16 cellular contexts compared by ENCODE assay signal in the genomic region with DNA sequence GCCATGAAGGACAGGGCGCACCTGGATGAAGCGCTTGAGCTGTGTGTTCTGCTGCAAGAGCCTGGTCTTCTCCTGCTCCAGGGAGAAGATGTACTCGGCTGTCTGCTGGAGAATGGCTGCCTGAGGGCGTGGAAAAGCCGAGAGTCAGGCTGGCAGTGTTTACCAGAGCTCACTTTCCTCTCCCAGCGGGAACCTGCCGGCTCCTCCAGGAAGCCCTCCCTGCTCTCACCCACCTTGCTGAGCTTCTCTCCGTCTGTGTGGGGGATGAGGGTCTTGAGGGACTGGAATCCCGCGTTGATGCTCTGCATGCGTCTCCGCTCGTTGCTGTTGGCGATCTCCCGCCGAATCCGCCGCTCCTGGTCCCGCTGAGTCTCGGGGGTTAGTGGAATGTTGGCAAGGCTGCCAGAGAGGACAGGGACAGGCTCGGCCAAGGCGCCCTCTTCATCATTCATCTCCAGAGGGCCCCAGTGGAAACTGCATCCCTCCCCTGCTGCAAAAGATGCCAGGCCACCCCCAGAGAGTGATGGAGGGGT. TPM values are rescaled to one million over a fixed set of nuclear protein-coding genes. Genes with fewer than 3 reads are reported as not detected.
DNase-seq lines count a peak whose midpoint lies in the region; ATAC-seq and TF ChIP-seq lines count a peak whose summit lies in the region.
"Had no signal": no experiment of that assay in that cellular context is flagged by ENCODE, and none has a peak within 500 bp of the region (broad histone marks: within the 10 kb centered on the region; RNA-seq: fewer than 3 reads in every experiment).

No MANE protein-coding gene starts in this region.

- no peak overlapping the region for H3K4me3 Mint-ChIP-seq in neural progenitor cell
- H3K4me3 Mint-ChIP-seq in mesothelial cell of epicardium, result no peak overlapping the region
- H3K4me3 Mint-ChIP-seq: CD14-positive monocyte; CD8-positive, alpha-beta T cell; IgD-negative memory B cell had no signal

- peak overlapping the region; percentile 74 for H3K27ac Mint-ChIP-seq in neural progenitor cell
- no peak overlapping the region for H3K27ac Mint-ChIP-seq in mesothelial cell of epicardium
- H3K27ac Mint-ChIP-seq: CD8-positive, alpha-beta T cell had no signal

- H3F3A ChIP-seq in neural progenitor cell (ENCODE audit: low read depth), result peaks cover 31% of the 10 kb centered on the region

- peak in 2 of 3 donors; percentile 37 to 62 for DNase-seq in right cardiac atrium
- no peak for DNase-seq in left cardiac atrium
- no peak for DNase-seq in RWPE1 (ENCODE audit: low spot score)
- DNase-seq in neural progenitor cell (ENCODE audit: low spot score), result no peak
- no peak for DNase-seq in DMS53 (lab: John Stamatoyannopoulos, UW)
- DNase-seq in mesothelial cell of epicardium (ENCODE audit: low spot score in 2 of 2, unreplicated experiment in 2 of 2), result no peak
- DNase-seq in NCI-H2227 treated with DMSO at 0.1 percent for 48 hours (lab: John Stamatoyannopoulos, UW), result no peak
- DNase-seq: COR-L47, DMS153, GF-D8 had no signal

- H3K79me2 ChIP-seq in neural progenitor cell (ENCODE audit: low read depth), result peaks cover 57% of the 10 kb centered on the region

- H3K9me3 ChIP-seq in right cardiac atrium (ENCODE audit: control insufficient read depth, low read length) (no peaks in the 10 kb centered on the region), neural progenitor cell (ENCODE audit: low read depth) (no peaks in the 10 kb centered on the region)

- H3K36me3 Mint-ChIP-seq in neural progenitor cell, result peaks cover 12% of the 10 kb centered on the region
- peaks cover 17% of the 10 kb centered on the region for H3K36me3 Mint-ChIP-seq in mesothelial cell of epicardium

- CTCF ChIA-PET in RWPE1 (lab: Yijun Ruan, JAX), result interaction anchor here (0.6 to 1.6 kb wide), 8 partner anchors 9 to 1553 kb away, joined by 3 to 5 read pairs (median 4); a partner anchor contains a TSS

- H4K20me1 ChIP-seq in neural progenitor cell (ENCODE audit: low read depth), result peaks cover 67% of the 10 kb centered on the region

- POLR2A ChIA-PET in RWPE1 (lab: Yijun Ruan, JAX; ENCODE audit: low non-redundant PET), result no interaction called here

- H3K4me3 ChIP-seq in right cardiac atrium (ENCODE audit: low read length), result no peak overlapping the region
- H3K4me3 ChIP-seq in neural progenitor cell, result no peak overlapping the region

- H2AFZ ChIP-seq in neural progenitor cell (replicated peaks), result no peak overlapping the region

- H3K4me1 ChIP-seq in right cardiac atrium (ENCODE audit: control insufficient read depth, insufficient read depth, low read length), result no peaks in the 10 kb centered on the region
- no peaks in the 10 kb centered on the region for H3K4me1 ChIP-seq in neural progenitor cell

- TF ChIP-seq CTCF in RWPE1 (conservative IDR thresholded peaks at IDR 0.05; ENCODE audit: low read depth), result no peak
- no peak for TF ChIP-seq CTCF in neural progenitor cell (IDR thresholded peaks at IDR 0.05)
- TF ChIP-seq CTCF in mesothelial cell of epicardium (IDR thresholded peaks at IDR 0.05; ENCODE audit: unreplicated experiment), result no peak

- peaks cover 5% of the 10 kb centered on the region for H3K27me3 Mint-ChIP-seq in neural progenitor cell (ENCODE audit: insufficient read depth, low read depth)
- no peaks in the 10 kb centered on the region for H3K27me3 Mint-ChIP-seq in mesothelial cell of epicardium (ENCODE audit: low read depth)
- H3K27me3 Mint-ChIP-seq: IgD-negative memory B cell had no signal

- H3K27me3 ChIP-seq in right cardiac atrium (ENCODE audit: control insufficient read depth, insufficient read depth), result no peaks in the 10 kb centered on the region
- H3K27me3 ChIP-seq in neural progenitor cell, result no peaks in the 10 kb centered on the region

- H3K9ac ChIP-seq in neural progenitor cell, result no peak overlapping the region

- WGBS in right cardiac atrium, result 94% methylated on average over 22 of the region's 22 CpGs

- H3K27ac ChIP-seq in right cardiac atrium (ENCODE audit: low read length), result no peak overlapping the region
- peak overlapping the region; percentile 59; the same call in 1 of the 2 replicates for H3K27ac ChIP-seq in RWPE1
- H3K27ac ChIP-seq in neural progenitor cell, result no peak overlapping the region

- H3K4me2 ChIP-seq in neural progenitor cell, result no peak overlapping the region

- no peak for ATAC-seq in right cardiac atrium
- no peak for ATAC-seq in left cardiac atrium

- H3K9me3 Mint-ChIP-seq in neural progenitor cell (no peaks in the 10 kb centered on the region), mesothelial cell of epicardium (no peaks in the 10 kb centered on the region)
- H3K9me3 Mint-ChIP-seq: CD8-positive, alpha-beta T cell; IgD-negative memory B cell had no signal

- H3K4me1 Mint-ChIP-seq in neural progenitor cell, result peaks cover 14% of the 10 kb centered on the region
- peaks cover 12% of the 10 kb centered on the region for H3K4me1 Mint-ChIP-seq in mesothelial cell of epicardium
- H3K4me1 Mint-ChIP-seq: IgD-negative memory B cell had no signal

- peaks cover 3% of the 10 kb centered on the region for H3K36me3 ChIP-seq in neural progenitor cell

- intact Hi-C loops in right cardiac atrium (cut with DNase I) (no loop called here), left cardiac atrium (cut with DNase I) (loop anchor here in 1 of 2 donors (10.0 kb wide), 2 partner anchors 142 to 278 kb away; no protein-coding TSS in a partner anchor)

RNA-seq across cellular contexts. Expression of a gene that starts 10.5 kb away (rescaled TPM):
- 1 to 10 TPM; 2.3 to 4.2 (median 3.5) TPM for total RNA-seq in right cardiac atrium
- polyA plus RNA-seq in right cardiac atrium, result 2.1 TPM
- total RNA-seq in left cardiac atrium, result 1 to 10 TPM; 3.7 to 4.2 TPM
- total RNA-seq in neural progenitor cell (ENCODE audit: low replicate concordance), result 19.8 and 24.8 TPM in 2 replicates
- 28.8 to 33.7 TPM (median 29.5 TPM) in 3 replicates for total RNA-seq in mesothelial cell of epicardium

RNA-seq across cellular contexts. Expression of a gene that starts 20.5 kb away (rescaled TPM):
- 100 to 1,000 TPM; 338 to 395 (median 359) TPM for total RNA-seq in right cardiac atrium
- 255 TPM for polyA plus RNA-seq in right cardiac atrium
- total RNA-seq in left cardiac atrium, result 100 to 1,000 TPM; 302 to 359 TPM
- 0.06 and 0.22 TPM in 2 replicates for total RNA-seq in neural progenitor cell (ENCODE audit: low replicate concordance)
- total RNA-seq in mesothelial cell of epicardium, result 1.7 to 1.8 TPM (median 1.8 TPM) in 3 replicates
- total RNA-seq: CD8-positive, alpha-beta T cell; H4; HT1080 had no signal
- polyA plus RNA-seq: BJ, CD14-positive monocyte, IgD-negative memory B cell had no signal

RNA-seq across cellular contexts. Expression of a gene that starts 53.5 kb away (rescaled TPM):
- total RNA-seq in right cardiac atrium (10 to 100 TPM; 20.0 to 34.6 (median 33.1) TPM), left cardiac atrium (10 to 100 TPM; 23.9 to 29.2 TPM), neural progenitor cell (ENCODE audit: low replicate concordance) (0.15 and 1.3 TPM in 2 replicates), mesothelial cell of epicardium (78.2 to 80.3 TPM (median 79.6 TPM) in 3 replicates)
- 15.2 TPM for polyA plus RNA-seq in right cardiac atrium
- total RNA-seq: CD8-positive, alpha-beta T cell had no signal
- polyA plus RNA-seq: CD14-positive monocyte, IgD-negative memory B cell had no signal

Comparison
In these comparisons a context has a peak if more than half of its experiments do, and no peak if none do; other contexts are left out.
1. DNase-seq: peak in right cardiac atrium (2 of 3); none in left cardiac atrium (single experiment), RWPE1 (single experiment), neural progenitor cell (single experiment), DMS53 (single experiment), mesothelial cell of epicardium (0 of 2) and NCI-H2227 treated with DMSO at 0.1 percent for 48 hours (single experiment).
2. RNA of a gene that starts 20.5 kb away (total RNA-seq): 338 to 395 TPM in right cardiac atrium and 302 to 359 TPM in left cardiac atrium; 1.7 to 1.8 TPM in mesothelial cell of epicardium and 0.06 to 0.22 TPM in neural progenitor cell; every median in the first group is over 100 times any median in the second.